In genomic region chr19:10293637-10294367, GRCh38 we compare ENCODE assay signal across 19 cellular contexts. TPM values are rescaled to one million over a fixed set of nuclear protein-coding genes. Genes with fewer than 3 reads are reported as not detected.
DNase-seq lines count a peak whose midpoint lies in the region; ATAC-seq, FAIRE-seq and TF ChIP-seq lines count a peak whose summit lies in the region.
"Had no signal": no experiment of that assay in that cellular context is flagged by ENCODE, and none has a peak within 500 bp of the region (broad histone marks: within the 10 kb centered on the region; RNA-seq: fewer than 3 reads in every experiment).

No MANE protein-coding gene starts in this region.

- no peaks in the 10 kb centered on the region for H3K36me3 ChIP-seq in GM23338 (ENCODE audit: insufficient read depth)
- H3K36me3 ChIP-seq in astrocyte (ENCODE audit: insufficient read depth, low read length) = no peaks in the 10 kb centered on the region
- H3K36me3 ChIP-seq: thoracic aorta had no signal

- H3K27me3 ChIP-seq in GM23338 (ENCODE audit: insufficient read depth) = peaks cover 93% of the 10 kb centered on the region
- H3K27me3 ChIP-seq in astrocyte (ENCODE audit: insufficient read depth, low read length) = peaks cover 63% of the 10 kb centered on the region

- FAIRE-seq in astrocyte (lab: Jason Lieb, UNC) = no peak

- no peak overlapping the region for H3K4me3 ChIP-seq in GM23338
- no peak overlapping the region for H3K4me3 ChIP-seq in astrocyte (ENCODE audit: insufficient read depth, low read depth, low read length)
- H3K4me3 ChIP-seq: PC-9 had no signal

- H3F3A ChIP-seq in GM23338 (replicated peaks; ENCODE audit: low read depth) = peaks cover 26% of the 10 kb centered on the region; the same call in 1 of the 2 replicates

- H3K79me2 ChIP-seq in GM23338 (replicated peaks; ENCODE audit: insufficient read depth) (no peaks in the 10 kb centered on the region), astrocyte (ENCODE audit: insufficient read depth, low read length) (no peaks in the 10 kb centered on the region)

- H2AFZ ChIP-seq in GM23338 (no peak overlapping the region), astrocyte (ENCODE audit: low read depth, low read length) (no peak overlapping the region)
- H2AFZ ChIP-seq: PC-9 had no signal

- peaks cover 11% of the 10 kb centered on the region for H3K9me3 ChIP-seq in astrocyte (ENCODE audit: insufficient read depth, low read depth, low read length)
- H3K9me3 ChIP-seq: thoracic aorta had no signal

- peaks cover 13% of the 10 kb centered on the region for H3K4me1 ChIP-seq in GM23338 (ENCODE audit: insufficient read depth)
- H3K4me1 ChIP-seq in astrocyte (ENCODE audit: insufficient read depth, low read length) = peaks cover 30% of the 10 kb centered on the region

- peaks cover 28% of the 10 kb centered on the region for H3K4me1 Mint-ChIP-seq in GM23338
- no peaks in the 10 kb centered on the region for H3K4me1 Mint-ChIP-seq in astrocyte (ENCODE audit: low read depth, unreplicated experiment)
- H3K4me1 Mint-ChIP-seq in natural killer cell treated with Interleukin-12 subunit alpha and Interleukin-12 subunit beta and Interleukin-15 and Interleukin-18, amount 100 ng/mL, for 72 hours (ENCODE audit: low read depth in 2 of 2) = peaks cover 38 to 41% of the 10 kb centered on the region in 2 donors

- no peaks in the 10 kb centered on the region for H4K20me1 ChIP-seq in GM23338 (replicated peaks; ENCODE audit: insufficient read depth)
- H4K20me1 ChIP-seq in astrocyte (ENCODE audit: insufficient read depth, low read length) = peaks cover 16% of the 10 kb centered on the region

- TF ChIP-seq CTCF in GM23338 (conservative IDR thresholded peaks at IDR 0.05; ENCODE audit: low read depth in 2 of 2) (no peak), astrocyte (IDR thresholded peaks at IDR 0.05; ENCODE audit: insufficient read depth, low read depth, low read length) (no peak)

- ATAC-seq in GM23338 (no peak), HG03280 (IDR thresholded peaks at IDR 0.05; ENCODE audit: unreplicated experiment) (no peak)
- ATAC-seq in natural killer cell treated with Interleukin-12 subunit alpha and Interleukin-12 subunit beta and Interleukin-15 and Interleukin-18, amount 100 ng/mL, for 72 hours = no peak
- ATAC-seq: left lobe of liver had no signal

- H3K9me3 Mint-ChIP-seq in GM23338 = no peaks in the 10 kb centered on the region
- peaks cover 28% of the 10 kb centered on the region for H3K9me3 Mint-ChIP-seq in astrocyte (ENCODE audit: unreplicated experiment)
- no peaks in the 10 kb centered on the region for H3K9me3 Mint-ChIP-seq in natural killer cell treated with Interleukin-12 subunit alpha and Interleukin-12 subunit beta and Interleukin-15 and Interleukin-18, amount 100 ng/mL, for 72 hours
- H3K9me3 Mint-ChIP-seq: mesothelial cell of epicardium had no signal

- H3K4me2 ChIP-seq in GM23338 = no peak overlapping the region
- H3K4me2 ChIP-seq in astrocyte (ENCODE audit: low read length) = no peak overlapping the region
- H3K4me2 ChIP-seq: PC-9 had no signal

- DNase-seq in CD1c-positive myeloid dendritic cell (ENCODE audit: extremely low spot score) (peak; percentile 21), GM23338 (ENCODE audit: low spot score) (peak; percentile 41), astrocyte (ENCODE audit: low read depth) (no peak), activated gamma-delta T cell treated with Interleukin-2 at 50 U/mL for 16 hours (no peak), ureter (ENCODE audit: low spot score) (no peak)
- no peak for DNase-seq in natural killer cell treated with Interleukin-12 subunit alpha and Interleukin-12 subunit beta and Interleukin-15 and Interleukin-18, amount 100 ng/mL, for 72 hours (ENCODE audit: low spot score)
- DNase-seq in activated CD4-positive, CD25-positive, alpha-beta regulatory T cell treated with anti-CD3 and anti-CD28 coated beads, Interleukin-2, amount 50 U/mL, for 72 hours = no peak
- DNase-seq: Calu3; HCEC 1CT; MM.1S; NCI-H1694 treated with DMSO at 0.1 percent for 48 hours; NCI-H82; PC-9; stimulated activated CD4-positive, alpha-beta T cell treated with anti-CD3 and anti-CD28 coated beads, Interleukin-12 subunit alpha, Interleukin-12 subunit beta, amount 100 ng/mL, for 4 hours had no signal

- no peak overlapping the region for H3K4me3 Mint-ChIP-seq in GM23338
- H3K4me3 Mint-ChIP-seq in astrocyte (ENCODE audit: unreplicated experiment) = no peak overlapping the region
- peak overlapping the region; percentile 87 for H3K4me3 Mint-ChIP-seq in natural killer cell treated with Interleukin-12 subunit alpha and Interleukin-12 subunit beta and Interleukin-15 and Interleukin-18, amount 100 ng/mL, for 72 hours

- H3K9ac ChIP-seq in astrocyte (ENCODE audit: low read length) = no peak overlapping the region

- H3K27me3 Mint-ChIP-seq in GM23338 (ENCODE audit: insufficient read depth, low read depth, poor library complexity) = peaks cover 89% of the 10 kb centered on the region
- H3K27me3 Mint-ChIP-seq in astrocyte (ENCODE audit: low read depth, unreplicated experiment) = peaks cover 66% of the 10 kb centered on the region
- peaks cover 15 to 17% of the 10 kb centered on the region in 2 donors for H3K27me3 Mint-ChIP-seq in natural killer cell treated with Interleukin-12 subunit alpha and Interleukin-12 subunit beta and Interleukin-15 and Interleukin-18, amount 100 ng/mL, for 72 hours

- H3K27ac ChIP-seq in GM23338 (ENCODE audit: low read depth) (no peak overlapping the region), astrocyte (ENCODE audit: low read depth, low read length) (no peak overlapping the region)
- H3K27ac ChIP-seq: PC-9 had no signal

- H3K27ac Mint-ChIP-seq in GM23338 (no peak overlapping the region), astrocyte (ENCODE audit: unreplicated experiment) (peak overlapping the region; percentile 47)
- peak overlapping the region; percentile 32 to 76 for H3K27ac Mint-ChIP-seq in natural killer cell treated with Interleukin-12 subunit alpha and Interleukin-12 subunit beta and Interleukin-15 and Interleukin-18, amount 100 ng/mL, for 72 hours
- H3K27ac Mint-ChIP-seq: mesothelial cell of epicardium had no signal

- H3K36me3 Mint-ChIP-seq in GM23338 (ENCODE audit: low read depth) = no peaks in the 10 kb centered on the region
- peaks cover 2% of the 10 kb centered on the region for H3K36me3 Mint-ChIP-seq in astrocyte (ENCODE audit: low read depth, unreplicated experiment)
- H3K36me3 Mint-ChIP-seq in natural killer cell treated with Interleukin-12 subunit alpha and Interleukin-12 subunit beta and Interleukin-15 and Interleukin-18, amount 100 ng/mL, for 72 hours = no peaks in the 10 kb centered on the region
- H3K36me3 Mint-ChIP-seq: mesothelial cell of epicardium had no signal

- no peaks in the 10 kb centered on the region for H3K9me2 ChIP-seq in GM23338 (ENCODE audit: insufficient read depth)

TF ChIP-seq in GM23338, 12 proteins besides CTCF, POLR2A, EP300 and RAD21 (continues in another document):
- TF ChIP-seq POLR2AphosphoS5 (IDR thresholded peaks at IDR 0.05; ENCODE audit: low read depth) = no peak
- no peak for TF ChIP-seq ETS1 (IDR thresholded peaks at IDR 0.05)
- TF ChIP-seq EZH2phosphoT487 (IDR thresholded peaks at IDR 0.05; ENCODE audit: unreplicated experiment) = no peak
- TF ChIP-seq STAT1 (IDR thresholded peaks at IDR 0.05; ENCODE audit: unreplicated experiment) = no peak

RNA-seq across cellular contexts. Expression of gene ICAM5, which starts 4.0 kb away (rescaled TPM):
- 2.7 and 4.6 TPM in 2 replicates for total RNA-seq in GM23338 (2014; rRNA removed; shearing (Covaris generic))
- 0.47 and 0.78 TPM in 2 replicates for polyA plus RNA-seq in GM23338 (2016; fragmentation: Nextera tagmentation; extraction: Ambion mirVana)
- total RNA-seq in astrocyte (0.07 and 0.31 TPM in 2 replicates), ureter (1.8 TPM)
- under 1 TPM; 0.78 to 0.83 TPM for total RNA-seq in natural killer cell treated with Interleukin-12 subunit alpha and Interleukin-12 subunit beta and Interleukin-15 and Interleukin-18, amount 100 ng/mL, for 72 hours

RNA-seq across cellular contexts. Expression of gene ICAM4, which starts 7.0 kb away (rescaled TPM):
- 1.0 and 3.8 TPM in 2 replicates for total RNA-seq in GM23338 (2014; rRNA removed; shearing (Covaris generic))
- 0.81 and 0.96 TPM in 2 replicates for polyA plus RNA-seq in GM23338 (2016; fragmentation: Nextera tagmentation; extraction: Ambion mirVana)
- total RNA-seq in astrocyte = 0.20 TPM in 1 of 2 replicates, not detected in the other
- total RNA-seq in natural killer cell treated with Interleukin-12 subunit alpha and Interleukin-12 subunit beta and Interleukin-15 and Interleukin-18, amount 100 ng/mL, for 72 hours = 1 to 10 TPM; 1.4 to 2.1 TPM
- 1.0 TPM for total RNA-seq in ureter
- total RNA-seq: chondrocyte had no signal

RNA-seq across cellular contexts. Expression of gene ZGLP1, which starts 15.8 kb away (rescaled TPM):
- 1.5 and 4.7 TPM in 2 replicates for total RNA-seq in GM23338 (2014; rRNA removed; shearing (Covaris generic))
- 5.3 and 5.9 TPM in 2 replicates for polyA plus RNA-seq in GM23338 (2016; fragmentation: Nextera tagmentation; extraction: Ambion mirVana)
- 2.5 and 3.4 TPM in 2 replicates for total RNA-seq in astrocyte
- total RNA-seq in natural killer cell treated with Interleukin-12 subunit alpha and Interleukin-12 subunit beta and Interleukin-15 and Interleukin-18, amount 100 ng/mL, for 72 hours = 1 to 10 TPM; 2.5 to 7.3 TPM
- 6.3 TPM for total RNA-seq in ureter

RNA-seq across cellular contexts. Expression of gene FDX2, which starts 22.0 kb away (rescaled TPM):
- 27.3 and 28.7 TPM in 2 replicates for total RNA-seq in GM23338 (2014; rRNA removed; shearing (Covaris generic))
- 29.7 and 35.0 TPM in 2 replicates for polyA plus RNA-seq in GM23338 (2016; fragmentation: Nextera tagmentation; extraction: Ambion mirVana)
- total RNA-seq in astrocyte (18.6 and 24.4 TPM in 2 replicates), ureter (25.8 TPM)
- 10 to 100 TPM; 11.4 to 26.4 TPM for total RNA-seq in natural killer cell treated with Interleukin-12 subunit alpha and Interleukin-12 subunit beta and Interleukin-15 and Interleukin-18, amount 100 ng/mL, for 72 hours

RNA-seq across cellular contexts. Expression of gene ICAM1, which starts 22.9 kb away (rescaled TPM):
- total RNA-seq in GM23338 (2014; rRNA removed; shearing (Covaris generic)) = 3.5 and 3.6 TPM in 2 replicates
- 1.0 and 1.6 TPM in 2 replicates for polyA plus RNA-seq in GM23338 (2016; fragmentation: Nextera tagmentation; extraction: Ambion mirVana)
- total RNA-seq in astrocyte = 9.3 and 11.0 TPM in 2 replicates
- total RNA-seq in natural killer cell treated with Interleukin-12 subunit alpha and Interleukin-12 subunit beta and Interleukin-15 and Interleukin-18, amount 100 ng/mL, for 72 hours = 100 to 1,000 TPM; 106 to 264 TPM
- 20.4 TPM for total RNA-seq in ureter

Comparison
In these comparisons a context has a peak if more than half of its experiments do, and no peak if none do; other contexts are left out.
1. DNase-seq: peak in CD1c-positive myeloid dendritic cell (single experiment) and GM23338 (single experiment); none in astrocyte (single experiment), natural killer cell treated with Interleukin-12 subunit alpha and Interleukin-12 subunit beta and Interleukin-15 and Interleukin-18, amount 100 ng/mL, for 72 hours (single experiment), activated gamma-delta T cell treated with Interleukin-2 at 50 U/mL for 16 hours (single experiment), ureter (single experiment) and activated CD4-positive, CD25-positive, alpha-beta regulatory T cell treated with anti-CD3 and anti-CD28 coated beads, Interleukin-2, amount 50 U/mL, for 72 hours (single experiment).